Comparison of ENCODE assay signal across 18 cellular contexts in the genomic region with DNA sequence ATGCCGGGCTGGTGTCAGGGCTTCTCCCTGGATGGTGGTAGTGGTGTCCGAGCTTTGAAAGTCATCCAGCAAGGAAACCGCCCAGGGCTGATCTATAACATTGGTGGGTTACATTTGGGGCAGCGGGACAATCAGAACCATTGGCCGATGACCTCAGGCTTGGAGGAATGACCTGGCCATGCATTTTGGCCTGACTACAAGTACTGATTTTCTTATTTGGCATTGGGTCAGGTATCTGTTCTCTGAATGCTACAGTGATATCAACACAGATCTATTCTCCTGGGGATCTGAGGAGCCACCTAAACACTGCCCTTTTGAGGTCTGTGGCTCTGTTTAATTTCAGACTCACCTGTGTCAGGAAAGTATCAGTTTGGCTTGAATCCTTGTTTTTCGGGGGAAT.
"Had no signal": no experiment of that assay in that cellular context is flagged by ENCODE, and none has a peak within 500 bp of the region (broad histone marks: within the 10 kb centered on the region; RNA-seq: fewer than 3 reads in every experiment).

No MANE protein-coding gene starts in this region.

- H3K27me3 ChIP-seq: foreskin keratinocyte, neutrophil, sigmoid colon, stomach, upper lobe of left lung, vagina had no signal

- H3K9me3 Mint-ChIP-seq: effector memory CD8-positive, alpha-beta T cell; immature natural killer cell; naive B cell; nephron progenitor cell had no signal

- H3K27ac ChIP-seq: foreskin keratinocyte, left ventricle myocardium inferior, neutrophil, sigmoid colon, skin epidermis, upper lobe of left lung had no signal

- H3K9me3 ChIP-seq: left ventricle myocardium inferior, neutrophil, sigmoid colon, stomach, upper lobe of left lung, vagina had no signal

- H3K4me1 Mint-ChIP-seq: immature natural killer cell, naive B cell had no signal

- H3K27me3 Mint-ChIP-seq: effector memory CD8-positive, alpha-beta T cell; naive B cell had no signal

- H3K4me1 ChIP-seq: foreskin keratinocyte had no signal

- H3K4me3 Mint-ChIP-seq: effector memory CD8-positive, alpha-beta T cell; immature natural killer cell; naive B cell; nephron progenitor cell had no signal

- H3K27ac Mint-ChIP-seq: nephron progenitor cell had no signal

- H3K4me3 ChIP-seq: left ventricle myocardium inferior, lung, sigmoid colon, skin epidermis, stomach, upper lobe of left lung, vagina had no signal

- ATAC-seq: effector memory CD8-positive, alpha-beta T cell; foreskin keratinocyte had no signal

- DNase-seq: effector memory CD8-positive, alpha-beta T cell; foreskin keratinocyte; immature natural killer cell; left ventricle myocardium inferior; mesenchymal stem cell; naive B cell; nephron progenitor cell; sigmoid colon; stimulated activated CD4-positive, alpha-beta T cell treated with anti-CD3 and anti-CD28 coated beads, Interleukin-2, amount 100 ng/mL, for 24 hours; stimulated activated CD4-positive, alpha-beta T cell treated with anti-CD3 and anti-CD28 coated beads, Interleukin-4, amount 100 ng/mL, for 4 hours; stimulated activated naive CD4-positive, alpha-beta T cell; stomach; substantia nigra; upper lobe of left lung had no signal
